In genomic region chr11:131099013-131099412, GRCh38 we compare ENCODE assay signal across 1 cellular context.
TF ChIP-seq lines count a peak whose summit lies in the region.

No MANE protein-coding gene starts in this region.

TF ChIP-seq in HepG2, 621 proteins besides CTCF, POLR2A, EP300 and RAD21 (continued from another document and continues in another):
- no peak for TF ChIP-seq ZNF281 (CRISPR knock-in tag; IDR thresholded peaks at IDR 0.05; ENCODE audit: borderline replicate concordance)
- peak; percentile 28 for TF ChIP-seq TEAD3 (CRISPR knock-in tag; optimal IDR thresholded peaks at IDR 0.05; ENCODE audit: borderline replicate concordance)
- TF ChIP-seq JUN (CRISPR knock-in tag; IDR thresholded peaks at IDR 0.05), result peak; percentile 72; the same call in 1 of the 2 replicates
- TF ChIP-seq SATB2 (CRISPR knock-in tag; IDR thresholded peaks at IDR 0.05), result no peak
- TF ChIP-seq KDM1A (CRISPR knock-in tag; IDR thresholded peaks at IDR 0.05), result no peak
- TF ChIP-seq E2F5 (CRISPR knock-in tag; conservative IDR thresholded peaks at IDR 0.05), result no peak
- TF ChIP-seq TAF1 (CRISPR knock-in tag; IDR thresholded peaks at IDR 0.05), result no peak
- no peak for TF ChIP-seq BRF2 (CRISPR knock-in tag; IDR thresholded peaks at IDR 0.05)
- no peak for TF ChIP-seq CHD2 (IDR thresholded peaks at IDR 0.05; ENCODE audit: low read depth, low read length)
- TF ChIP-seq ZNF367 (CRISPR knock-in tag; IDR thresholded peaks at IDR 0.05; ENCODE audit: borderline replicate concordance), result no peak
- TF ChIP-seq TP53 (CRISPR knock-in tag; conservative IDR thresholded peaks at IDR 0.05), result no peak
- TF ChIP-seq SKI (IDR thresholded peaks at IDR 0.05; ENCODE audit: partially characterized antibody), result no peak
- no peak for TF ChIP-seq ZBTB2 (CRISPR knock-in tag; IDR thresholded peaks at IDR 0.05; ENCODE audit: low read depth)
- TF ChIP-seq ARID5B (CRISPR knock-in tag; IDR thresholded peaks at IDR 0.05), result peak; percentile 38; the same call in 1 of the 2 replicates
- no peak for TF ChIP-seq ZNF747 (CRISPR knock-in tag; IDR thresholded peaks at IDR 0.05; ENCODE audit: borderline replicate concordance)
- TF ChIP-seq EHMT2 (IDR thresholded peaks at IDR 0.05; ENCODE audit: borderline replicate concordance, low read depth, low read length), result no peak
- no peak for TF ChIP-seq ZNF17 (CRISPR knock-in tag; IDR thresholded peaks at IDR 0.05)
- no peak for TF ChIP-seq ARHGAP35 (CRISPR knock-in tag; IDR thresholded peaks at IDR 0.05; ENCODE audit: borderline replicate concordance)
- TF ChIP-seq PCBP1 (IDR thresholded peaks at IDR 0.05; ENCODE audit: borderline replicate concordance, low read depth, low read length), result no peak
- TF ChIP-seq SMARCC2 (IDR thresholded peaks at IDR 0.05), result 0 out of 2 replicates have a peak, but pooled peaks have one; percentile 33
- TF ChIP-seq SNRNP70 (IDR thresholded peaks at IDR 0.05; ENCODE audit: low read depth, low read length), result no peak
- peak; percentile 43; the same call in 1 of the 2 replicates for TF ChIP-seq MED1 (CRISPR knock-in tag; IDR thresholded peaks at IDR 0.05)
- no peak for TF ChIP-seq MEIS2 (CRISPR knock-in tag; IDR thresholded peaks at IDR 0.05)
- TF ChIP-seq CBX1 (IDR thresholded peaks at IDR 0.05; ENCODE audit: low read depth), result no peak
- no peak for TF ChIP-seq MYNN (CRISPR knock-in tag; IDR thresholded peaks at IDR 0.05; ENCODE audit: low read depth)
- peak; percentile 63; the same call in 1 of the 2 replicates for TF ChIP-seq SOX5 (CRISPR knock-in tag; IDR thresholded peaks at IDR 0.05; ENCODE audit: borderline replicate concordance)
- no peak for TF ChIP-seq JARID2 (CRISPR knock-in tag; IDR thresholded peaks at IDR 0.05; ENCODE audit: insufficient replicate concordance)
- no peak for TF ChIP-seq HDAC2 (CRISPR knock-in tag; IDR thresholded peaks at IDR 0.05)
- no peak for TF ChIP-seq ATF7-NPFF (CRISPR knock-in tag; IDR thresholded peaks at IDR 0.05; ENCODE audit: low read depth)
- TF ChIP-seq MED8 (CRISPR knock-in tag; IDR thresholded peaks at IDR 0.05; ENCODE audit: insufficient replicate concordance), result no peak
- no peak for TF ChIP-seq GRHL1 (CRISPR knock-in tag; conservative IDR thresholded peaks at IDR 0.05)
- TF ChIP-seq ZNF234 (CRISPR knock-in tag; conservative IDR thresholded peaks at IDR 0.05), result no peak
- TF ChIP-seq U2AF2 (IDR thresholded peaks at IDR 0.05; ENCODE audit: low read depth, low read length), result no peak
- TF ChIP-seq ZUFSP (CRISPR knock-in tag; IDR thresholded peaks at IDR 0.05; ENCODE audit: borderline replicate concordance), result no peak
- peak; percentile 63; the same call in 1 of the 2 replicates for TF ChIP-seq HMG20A (CRISPR knock-in tag; IDR thresholded peaks at IDR 0.05; ENCODE audit: borderline replicate concordance)
- no peak for TF ChIP-seq ZC3H4 (CRISPR knock-in tag; IDR thresholded peaks at IDR 0.05; ENCODE audit: borderline replicate concordance)
- no peak for TF ChIP-seq SETDB1 (CRISPR knock-in tag; IDR thresholded peaks at IDR 0.05; ENCODE audit: borderline replicate concordance)
- no peak for TF ChIP-seq ZNF552 (CRISPR knock-in tag; IDR thresholded peaks at IDR 0.05; ENCODE audit: borderline replicate concordance)
- no peak for TF ChIP-seq FIP1L1 (IDR thresholded peaks at IDR 0.05; ENCODE audit: borderline replicate concordance, insufficient read depth, low read depth, low read length)
- no peak for TF ChIP-seq KLF13 (CRISPR knock-in tag; IDR thresholded peaks at IDR 0.05)
- TF ChIP-seq FOXP4 (CRISPR knock-in tag; IDR thresholded peaks at IDR 0.05), result no peak
- peak; percentile 52; the same call in 1 of the 2 replicates for TF ChIP-seq TBX3 (IDR thresholded peaks at IDR 0.05; ENCODE audit: borderline replicate concordance)
- peak; percentile 54 for TF ChIP-seq HNF4A (CRISPR knock-in tag; IDR thresholded peaks at IDR 0.05)
- TF ChIP-seq ZIK1 (CRISPR knock-in tag; IDR thresholded peaks at IDR 0.05; ENCODE audit: borderline replicate concordance, low read depth), result no peak
- TF ChIP-seq PHF20 (CRISPR knock-in tag; IDR thresholded peaks at IDR 0.05), result no peak
- no peak for TF ChIP-seq ZNF790 (CRISPR knock-in tag; IDR thresholded peaks at IDR 0.05; ENCODE audit: borderline replicate concordance)
